ENCODE assay signal across 27 cellular contexts in genomic region chr16:79501446-79501845, GRCh38.
"Had no signal": no experiment of that assay in that cellular context is flagged by ENCODE, and none has a peak within 500 bp of the region (broad histone marks: within the 10 kb centered on the region; RNA-seq: fewer than 3 reads in every experiment).

No MANE protein-coding gene starts in this region.

- H3K4me3 Mint-ChIP-seq: dendritic cell treated with granulocyte-macrophage colony-stimulating factor and Interleukin-4, amounts not matched to agents 40 ng/mL and 50 ng/mL, for 4 days; effector memory CD8-positive, alpha-beta T cell; endodermal cell; mesothelial cell of epicardium had no signal

- H3K36me3 Mint-ChIP-seq: mesothelial cell of epicardium had no signal

- FAIRE-seq: endometrium, islet of Langerhans, keratinocyte had no signal

- H3K4me3 ChIP-seq: colonic mucosa, esophagus squamous epithelium, gastrocnemius medialis, heart right ventricle, left lung, lower lobe of right lung, mucosa of descending colon had no signal

- ATAC-seq: effector memory CD8-positive, alpha-beta T cell; esophagus mucosa; gastrocnemius medialis; heart right ventricle; left cardiac atrium; left lung; left ventricle myocardium superior; lower lobe of right lung; mucosa of descending colon had no signal

- H3K27me3 ChIP-seq: colonic mucosa, esophagus squamous epithelium, gastrocnemius medialis, left lung had no signal

- H3K36me3 ChIP-seq: colonic mucosa, esophagus squamous epithelium, gastrocnemius medialis, heart right ventricle, left lung, lower lobe of right lung had no signal

- H3K4me1 ChIP-seq: colonic mucosa, esophagus squamous epithelium, gastrocnemius medialis, left lung had no signal

- DNase-seq: colonic mucosa; cortex of kidney; effector CD8-positive, alpha-beta T cell; effector memory CD8-positive, alpha-beta T cell; endodermal cell; erythroblast; esophagus squamous epithelium; foreskin fibroblast; foreskin melanocyte; gastrocnemius medialis; glutamatergic neuron; head of caudate nucleus; heart right ventricle; hippocampal formation; left cardiac atrium; left lung; left ventricle myocardium superior; lower lobe of right lung; mesenchymal stem cell; mucosa of descending colon had no signal

- H3K4me1 Mint-ChIP-seq: endodermal cell, mesothelial cell of epicardium had no signal

- H3K27ac Mint-ChIP-seq: dendritic cell treated with granulocyte-macrophage colony-stimulating factor and Interleukin-4, amounts not matched to agents 40 ng/mL and 50 ng/mL, for 4 days; effector memory CD8-positive, alpha-beta T cell; endodermal cell; mesothelial cell of epicardium had no signal

- H3K27ac ChIP-seq: colonic mucosa, epithelial cell of prostate, esophagus squamous epithelium, gastrocnemius medialis, heart right ventricle, left lung, lower lobe of right lung had no signal

- H3K9me3 ChIP-seq: colonic mucosa, gastrocnemius medialis, left lung, lower lobe of right lung, mucosa of descending colon had no signal

- H3K9me3 Mint-ChIP-seq: effector memory CD8-positive, alpha-beta T cell; mesothelial cell of epicardium had no signal
